In genomic region chr1:225896937-225897549, GRCh38 we compare ENCODE assay signal across 9 cellular contexts. TPM values are rescaled to one million over a fixed set of nuclear protein-coding genes. Genes with fewer than 3 reads are reported as not detected.
DNase-seq lines count a peak whose midpoint lies in the region; ATAC-seq and TF ChIP-seq lines count a peak whose summit lies in the region.
"Had no signal": no experiment of that assay in that cellular context is flagged by ENCODE, and none has a peak within 500 bp of the region (broad histone marks: within the 10 kb centered on the region; RNA-seq: fewer than 3 reads in every experiment).

No MANE protein-coding gene starts in this region.

- H3K9me3 Mint-ChIP-seq in progenitor cell of endocrine pancreas (ENCODE audit: low read depth), result no peaks in the 10 kb centered on the region

- peak overlapping the region; percentile 63 for H3K27ac Mint-ChIP-seq in progenitor cell of endocrine pancreas

- H3K4me3 Mint-ChIP-seq in progenitor cell of endocrine pancreas (ENCODE audit: low read depth), result no peak overlapping the region

- H3K36me3 Mint-ChIP-seq in progenitor cell of endocrine pancreas (ENCODE audit: insufficient read depth), result no peaks in the 10 kb centered on the region

- peak; percentile 53 for TF ChIP-seq POLR2A in Raji (IDR thresholded peaks at IDR 0.05; ENCODE audit: insufficient read depth, low read depth, low read length)

- no peak for TF ChIP-seq CTCF in progenitor cell of endocrine pancreas (IDR thresholded peaks at IDR 0.05; ENCODE audit: unreplicated experiment)

- H3K27me3 Mint-ChIP-seq in progenitor cell of endocrine pancreas, result no peaks in the 10 kb centered on the region

- DNase-seq in activated gamma-delta T cell treated with Interleukin-2 at 50 U/mL for 16 hours (peak; percentile 74), activated gamma-delta T cell (lab: John Stamatoyannopoulos, UW) (no peak), progenitor cell of endocrine pancreas (ENCODE audit: low spot score, unreplicated experiment) (no peak), RKO (ENCODE audit: low spot score) (no peak), NCI-H1092 treated with DMSO at 0.1 percent for 48 hours (lab: John Stamatoyannopoulos, UW) (no peak)
- peak; percentile 40 for DNase-seq in activated naive CD8-positive, alpha-beta T cell treated with anti-CD3 and anti-CD28 coated beads, Interleukin-2, amount 50 U/mL, for 16 hours (ENCODE audit: low read depth, low spot score)

- peak; percentile 99 for ATAC-seq in HG03103 (IDR thresholded peaks at IDR 0.05; ENCODE audit: low read depth, unreplicated experiment)

- H3K4me1 Mint-ChIP-seq in progenitor cell of endocrine pancreas (ENCODE audit: low read depth), result peaks cover 23% of the 10 kb centered on the region

RNA-seq across cellular contexts. Expression of gene LEFTY1, which starts 8.1 kb away (rescaled TPM):
- total RNA-seq in progenitor cell of endocrine pancreas, result 22.9 and 26.0 TPM in 2 replicates
- total RNA-seq: dermis microvascular lymphatic vessel endothelial cell had no signal

RNA-seq across cellular contexts. Expression of gene TMEM63A, which starts 14.9 kb away (rescaled TPM):
- 236 and 246 TPM in 2 replicates for total RNA-seq in progenitor cell of endocrine pancreas

RNA-seq across cellular contexts. Expression of gene PYCR2, which starts 27.0 kb away (rescaled TPM):
- total RNA-seq in progenitor cell of endocrine pancreas, result 54.5 and 54.8 TPM in 2 replicates

RNA-seq across cellular contexts. Expression of gene LEFTY2, which starts 44.0 kb away (rescaled TPM):
- 0.22 and 0.51 TPM in 2 replicates for total RNA-seq in progenitor cell of endocrine pancreas
- total RNA-seq: dermis microvascular lymphatic vessel endothelial cell had no signal

Comparison
In these comparisons a context has a peak if more than half of its experiments do, and no peak if none do; other contexts are left out.
1. DNase-seq: peak in activated gamma-delta T cell treated with Interleukin-2 at 50 U/mL for 16 hours (single experiment) and activated naive CD8-positive, alpha-beta T cell treated with anti-CD3 and anti-CD28 coated beads, Interleukin-2, amount 50 U/mL, for 16 hours (single experiment); none in activated gamma-delta T cell (single experiment), progenitor cell of endocrine pancreas (single experiment), RKO (single experiment) and NCI-H1092 treated with DMSO at 0.1 percent for 48 hours (single experiment).